Comparison of ENCODE assay signal across 24 cellular contexts in the genomic region with DNA sequence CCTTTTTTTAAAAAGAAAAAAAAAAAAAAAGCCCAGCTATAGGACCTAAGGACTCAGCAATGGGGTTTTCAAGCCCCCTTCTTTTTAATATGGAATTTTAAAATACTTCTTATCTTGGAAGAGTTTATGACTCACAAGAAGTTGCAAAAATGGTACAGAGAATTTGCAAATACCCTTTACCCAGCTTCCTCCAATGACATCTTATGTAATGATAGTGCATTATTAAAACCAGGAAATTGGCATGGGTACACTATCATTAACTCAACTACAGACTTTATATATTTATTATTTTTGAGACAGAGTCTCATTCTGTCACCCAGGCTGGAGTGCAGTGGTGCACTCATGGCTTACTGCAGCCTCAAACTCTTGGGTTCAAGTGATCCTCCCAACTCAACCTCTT. TPM values are rescaled to one million over a fixed set of nuclear protein-coding genes. Genes with fewer than 3 reads are reported as not detected.
"Had no signal": no experiment of that assay in that cellular context is flagged by ENCODE, and none has a peak within 500 bp of the region (broad histone marks: within the 10 kb centered on the region; RNA-seq: fewer than 3 reads in every experiment).

No MANE protein-coding gene starts in this region.

- ATAC-seq: activated T-cell treated with anti-CD3 and anti-CD28 coated beads, Interleukin-2, amount 50 U/mL, for 4 hours; T-cell had no signal

- DNase-seq: activated B cell treated with CpG ODN at 0.5 μM for 24 hours; activated CD4-positive, alpha-beta memory T cell treated with anti-CD3 and anti-CD28 coated beads for 36 hours; activated CD4-positive, alpha-beta T cell treated with anti-CD3 and anti-CD28 coated beads for 1 hour; activated CD4-positive, alpha-beta T cell treated with anti-CD3 and anti-CD28 coated beads, Interleukin-2, amount 10 ng/mL, durations not matched to agents 7 days and 5 days; activated CD8-positive, alpha-beta memory T cell treated with anti-CD3 and anti-CD28 coated beads for 24 hours; activated effector memory CD4-positive, alpha-beta T cell treated with anti-CD3 and anti-CD28 coated beads, Interleukin-2, amount 50 U/mL, for 16 hours; activated naive CD4-positive, alpha-beta T cell treated with Interleukin-2 at 50 U/mL for 16 hours; activated T-cell treated with anti-CD3 and anti-CD28 coated beads, Interleukin-2, amount 50 U/mL, for 4 hours; anterior cingulate cortex; caudate nucleus; IMR-90; Kasumi-1; KBM-7; NCI-H1417; NCI-H1930; NCI-H2171; NCI-H2227 treated with DMSO at 0.1 percent for 48 hours; NCI-H526; NCI-H774; SHP77 treated with DMSO at 0.1 percent for 48 hours; T-cell; T-helper 2 cell; T1000 had no signal

- H3K4me3 ChIP-seq: PC-9 had no signal

- H3K27ac ChIP-seq: PC-9 had no signal

RNA-seq across cellular contexts. Expression of gene NWD1, which starts 42.6 kb away (rescaled TPM):
- total RNA-seq: activated CD4-positive, alpha-beta memory T cell treated with anti-CD3 and anti-CD28 coated beads for 36 hours; activated CD4-positive, alpha-beta T cell treated with anti-CD3 and anti-CD28 coated beads, Interleukin-2, amount 10 ng/mL, durations not matched to agents 7 days and 5 days; activated T-cell treated with anti-CD3 and anti-CD28 coated beads, Interleukin-2, amount 50 U/mL, for 4 hours; IMR-90 had no signal
